In the genomic region with DNA sequence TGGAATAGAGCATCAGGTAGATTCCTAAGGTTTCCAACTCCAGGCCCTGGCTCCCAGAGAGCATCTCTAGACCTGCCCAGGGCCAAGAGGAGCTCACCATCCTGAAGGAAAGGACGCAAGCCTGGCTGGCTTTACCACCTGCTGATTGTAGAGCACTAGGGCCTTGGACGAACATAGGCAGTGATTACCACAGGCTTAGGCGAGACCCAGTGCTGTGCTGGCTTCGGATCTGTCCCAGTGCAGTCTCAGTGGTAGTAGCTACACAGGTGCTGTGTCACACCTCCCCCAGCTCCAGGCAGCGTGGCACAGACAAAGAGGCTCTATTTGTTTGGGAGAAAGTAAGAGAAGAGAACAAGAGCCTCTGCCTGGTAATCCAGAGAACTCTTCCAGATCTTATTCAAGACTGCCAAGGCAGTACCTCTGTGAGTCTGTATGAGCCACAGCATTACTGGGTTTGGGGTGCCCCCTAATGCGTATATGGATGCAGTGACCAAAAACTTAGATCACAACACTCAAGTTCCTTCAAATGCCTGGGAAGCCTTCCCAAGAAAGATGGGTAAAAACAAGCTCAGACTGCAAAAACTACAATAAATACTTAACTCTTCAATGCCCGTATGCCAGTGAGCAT, we compare ENCODE assay signal across 8 cellular contexts. TPM values are rescaled to one million over a fixed set of nuclear protein-coding genes. Genes with fewer than 3 reads are reported as not detected.
A peak's percentile ranks its signal among the peaks of the same experiment; 100 is the strongest.
DNase-seq lines count a peak whose midpoint lies in the region; ATAC-seq and TF ChIP-seq lines count a peak whose summit lies in the region.

No MANE protein-coding gene starts in this region.

- no peak overlapping the region for H3K4me3 ChIP-seq in CD8-positive, alpha-beta memory T cell (ENCODE audit: low read length)
- H3K4me3 ChIP-seq in KMS-11 (IDR thresholded peaks at IDR 0.05; ENCODE audit: insufficient read depth, low read depth, low read length) (no peak overlapping the region), lung (no peak overlapping the region)

- H3K27me3 Mint-ChIP-seq in CD8-positive, alpha-beta memory T cell = peaks cover 5 to 6% of the 10 kb centered on the region in 2 donors

- peaks cover 0 to 2% (median 0%) of the 10 kb centered on the region in 5 donors for H3K9me3 Mint-ChIP-seq in CD8-positive, alpha-beta memory T cell
- no peaks in the 10 kb centered on the region for H3K9me3 Mint-ChIP-seq in activated naive CD4-positive, alpha-beta T cell treated with anti-CD3 and anti-CD28 coated beads, Interleukin-2, amount 50 U/mL, for 72 hours

- no peak overlapping the region for H3K4me2 ChIP-seq in KMS-11

- ATAC-seq in activated naive CD4-positive, alpha-beta T cell treated with anti-CD3 and anti-CD28 coated beads, Interleukin-2, amount 50 U/mL, for 72 hours = peak; percentile 71 to 89
- ATAC-seq in lung (ENCODE audit: insufficient read depth, low FRiP score) (no peak), HG03342 (IDR thresholded peaks at IDR 0.05; ENCODE audit: unreplicated experiment) (no peak), HG02840 (IDR thresholded peaks at IDR 0.05; ENCODE audit: low FRiP score, unreplicated experiment) (no peak), GM21825 (IDR thresholded peaks at IDR 0.05; ENCODE audit: unreplicated experiment) (no peak)

- WGBS in lung, 2 donors = 81 to 93% methylated on average over 7 of the region's 7 CpGs

- H3K36me3 ChIP-seq in CD8-positive, alpha-beta memory T cell (ENCODE audit: insufficient read depth, low read length) = no peaks in the 10 kb centered on the region
- H3K36me3 ChIP-seq in KMS-11 (ENCODE audit: insufficient read depth) (no peaks in the 10 kb centered on the region), lung (ENCODE audit: control insufficient read depth in 2 of 2, insufficient read depth in 2 of 2, low read length in 2 of 2) (no peaks in the 10 kb centered on the region)

- H4K20me1 ChIP-seq in KMS-11 (ENCODE audit: insufficient read depth) = no peaks in the 10 kb centered on the region

- no peak overlapping the region for H3K4me3 Mint-ChIP-seq in CD8-positive, alpha-beta memory T cell

- H3K27ac Mint-ChIP-seq in CD8-positive, alpha-beta memory T cell = peak overlapping the region in 5 of 8 donors; percentile 54 to 87 (median 65)
- H3K27ac Mint-ChIP-seq in activated naive CD4-positive, alpha-beta T cell treated with anti-CD3 and anti-CD28 coated beads, Interleukin-2, amount 50 U/mL, for 72 hours = peak overlapping the region; percentile 51 to 79

- H2AFZ ChIP-seq in KMS-11 (ENCODE audit: low read depth) = no peak overlapping the region

- H3K27me3 ChIP-seq in CD8-positive, alpha-beta memory T cell (ENCODE audit: insufficient read depth, low read length, poor library complexity, severe bottlenecking) = no peaks in the 10 kb centered on the region
- H3K27me3 ChIP-seq in KMS-11 (ENCODE audit: insufficient read depth, low read depth) (no peaks in the 10 kb centered on the region), lung (ENCODE audit: control insufficient read depth, insufficient read depth) (no peaks in the 10 kb centered on the region)

- POLR2A ChIA-PET in CD8-positive, alpha-beta memory T cell (lab: Charles Lee) = interaction anchor here (0.9 to 2.1 kb wide), 5 partner anchors 26 to 40 kb away, joined by 3 to 8 read pairs (median 7); partner anchors contain the start of gene ISG20

- peak; percentile 18 to 74 (median 48) for DNase-seq in CD8-positive, alpha-beta memory T cell
- DNase-seq in activated naive CD4-positive, alpha-beta T cell treated with anti-CD3 and anti-CD28 coated beads, Interleukin-2, amount 50 U/mL, for 72 hours (ENCODE audit: low spot score in 2 of 2) = no peak
- DNase-seq in lung (ENCODE audit: low spot score) (no peak), SHP77 (lab: John Stamatoyannopoulos, UW) (no peak)

- no peak overlapping the region for H3K9ac ChIP-seq in KMS-11

- TF ChIP-seq CTCF in KMS-11 (conservative IDR thresholded peaks at IDR 0.05; ENCODE audit: low read depth, low read length) (0 out of 2 replicates have a peak, but pooled peaks have one; percentile 23), lung (IDR thresholded peaks at IDR 0.05; ENCODE audit: control extremely low read depth, extremely low read depth) (peak; percentile 53)

- H3K9me3 ChIP-seq in CD8-positive, alpha-beta memory T cell (ENCODE audit: low read length) = no peaks in the 10 kb centered on the region
- H3K9me3 ChIP-seq in lung (ENCODE audit: control insufficient read depth in 2 of 2, insufficient read depth in 1 of 2, low read length in 1 of 2) = no peaks in the 10 kb centered on the region

- H3K79me2 ChIP-seq in KMS-11 (ENCODE audit: insufficient read depth, low read depth) = no peaks in the 10 kb centered on the region

- H3K27ac ChIP-seq in CD8-positive, alpha-beta memory T cell (ENCODE audit: low read depth, low read length) = no peak overlapping the region
- H3K27ac ChIP-seq in KMS-11 (no peak overlapping the region), lung (ENCODE audit: low read depth in 1 of 2, low read length in 1 of 2) (no peak overlapping the region)

- H3K4me1 ChIP-seq in CD8-positive, alpha-beta memory T cell (ENCODE audit: insufficient read depth, low read length) = peaks cover 26% of the 10 kb centered on the region
- H3K4me1 ChIP-seq in KMS-11 (ENCODE audit: low read depth, poor library complexity, severe bottlenecking) (no peaks in the 10 kb centered on the region), lung (ENCODE audit: control insufficient read depth in 2 of 2, insufficient read depth in 2 of 2, low read length in 2 of 2) (no peaks in the 10 kb centered on the region)

- CTCF ChIA-PET in CD8-positive, alpha-beta memory T cell (lab: Charles Lee) = interaction anchor here (0.6 to 5.5 kb wide), 12 partner anchors 8 to 158 kb away, joined by 3 to 81 read pairs (median 6); no protein-coding TSS in a partner anchor

- H3K36me3 Mint-ChIP-seq in CD8-positive, alpha-beta memory T cell = peaks cover 0 to 3% (median 0%) of the 10 kb centered on the region in 3 donors
- H3K36me3 Mint-ChIP-seq in activated naive CD4-positive, alpha-beta T cell treated with anti-CD3 and anti-CD28 coated beads, Interleukin-2, amount 50 U/mL, for 72 hours = no peaks in the 10 kb centered on the region

- peaks cover 8 to 28% (median 12%) of the 10 kb centered on the region in 3 donors for H3K4me1 Mint-ChIP-seq in CD8-positive, alpha-beta memory T cell

RNA-seq across cellular contexts. Expression of gene ISG20, which starts 25.4 kb away (rescaled TPM):
- total RNA-seq in CD8-positive, alpha-beta memory T cell = 10 to 100 TPM; 22.5 to 27.2 TPM
- 572 TPM for polyA plus RNA-seq in CD8-positive, alpha-beta memory T cell
- 100 to 1,000 TPM in 1 of 2 donors, 10 to 100 TPM in 1; 53.9 to 118 TPM for total RNA-seq in activated naive CD4-positive, alpha-beta T cell treated with anti-CD3 and anti-CD28 coated beads, Interleukin-2, amount 50 U/mL, for 72 hours
- total RNA-seq in lung = 10 to 100 TPM; 18.5 to 35.6 TPM
- 10 to 100 TPM; 57.7 to 61.6 TPM for polyA plus RNA-seq in lung

RNA-seq across cellular contexts. Expression of gene AEN, which starts 43.1 kb away (rescaled TPM):
- total RNA-seq in CD8-positive, alpha-beta memory T cell = 100 to 1,000 TPM; 109 TPM
- 22.8 TPM for polyA plus RNA-seq in CD8-positive, alpha-beta memory T cell
- 100 to 1,000 TPM in 1 of 2 donors, 10 to 100 TPM in 1; 24.2 to 122 TPM for total RNA-seq in activated naive CD4-positive, alpha-beta T cell treated with anti-CD3 and anti-CD28 coated beads, Interleukin-2, amount 50 U/mL, for 72 hours
- total RNA-seq in lung = 10 to 100 TPM in 1 of 2 donors, 1 to 10 TPM in 1; 4.2 to 15.4 TPM
- 10 to 100 TPM; 11.4 to 15.4 TPM for polyA plus RNA-seq in lung

Comparison
In these comparisons a context has a peak if more than half of its experiments do, and no peak if none do; other contexts are left out.
1. DNase-seq: peak in CD8-positive, alpha-beta memory T cell (5 of 5); none in activated naive CD4-positive, alpha-beta T cell treated with anti-CD3 and anti-CD28 coated beads, Interleukin-2, amount 50 U/mL, for 72 hours (0 of 2), lung (single experiment) and SHP77 (0 of 2).
2. ATAC-seq: peak in activated naive CD4-positive, alpha-beta T cell treated with anti-CD3 and anti-CD28 coated beads, Interleukin-2, amount 50 U/mL, for 72 hours (2 of 2); none in lung (single experiment), HG03342 (single experiment), HG02840 (single experiment) and GM21825 (single experiment).